Comparison of ENCODE assay signal across 8 cellular contexts in genomic region chr6:148440877-148441453, GRCh38.
A peak's percentile ranks its signal among the peaks of the same experiment; 100 is the strongest.
DNase-seq lines count a peak whose midpoint lies in the region; ATAC-seq, FAIRE-seq and TF ChIP-seq lines count a peak whose summit lies in the region.

No MANE protein-coding gene starts in this region.

- FAIRE-seq in kidney (lab: Jason Lieb, UNC): peak; percentile 66

- TF ChIP-seq CTCF in ascending aorta (IDR thresholded peaks at IDR 0.05) (no peak), kidney (IDR thresholded peaks at IDR 0.05; ENCODE audit: borderline replicate concordance, extremely low read depth, insufficient read depth) (no peak), upper lobe of right lung (IDR thresholded peaks at IDR 0.05) (no peak), GM13976 (IDR thresholded peaks at IDR 0.05; ENCODE audit: borderline replicate concordance, control extremely low read depth, extremely low read depth, insufficient read depth, missing control alignments) (no peak)

- peak overlapping the region in 1 of 2 donors; percentile 13 for H3K9ac ChIP-seq in kidney (ENCODE audit: low read length in 2 of 2)

- peak overlapping the region in 1 of 2 donors; percentile 24 for H3K4me3 ChIP-seq in ascending aorta
- H3K4me3 ChIP-seq in kidney (ENCODE audit: low read length in 2 of 2): no peak overlapping the region
- no peak overlapping the region for H3K4me3 ChIP-seq in upper lobe of right lung

- peak; percentile 2 to 55 for DNase-seq in NCI-H446 (lab: John Stamatoyannopoulos, UW)
- DNase-seq in NCI-H446 treated with DMSO at 0.1 percent for 48 hours (lab: John Stamatoyannopoulos, UW): no peak
- peak in 1 of 2 donors; percentile 85 for DNase-seq in ascending aorta (ENCODE audit: low spot score in 2 of 2)
- peak; percentile 86 for DNase-seq in kidney
- peak; percentile 78 for DNase-seq in upper lobe of right lung
- no peak for DNase-seq in GM13976 (ENCODE audit: low spot score)

- H3K36me3 ChIP-seq in ascending aorta: no peaks in the 10 kb centered on the region
- no peaks in the 10 kb centered on the region for H3K36me3 ChIP-seq in kidney (ENCODE audit: control insufficient read depth in 1 of 2, insufficient read depth in 2 of 2, low read length in 2 of 2)
- no peaks in the 10 kb centered on the region for H3K36me3 ChIP-seq in upper lobe of right lung

- H3K27ac ChIP-seq in ascending aorta (peak overlapping the region; percentile 81 to 83), kidney (ENCODE audit: low read depth in 2 of 2, low read length in 2 of 2) (peak overlapping the region; percentile 37 to 74), upper lobe of right lung (peak overlapping the region; percentile 84)

- H3K4me1 ChIP-seq in ascending aorta: peaks cover 12 to 38% of the 10 kb centered on the region in 2 donors
- peaks cover 5 to 15% of the 10 kb centered on the region in 2 donors for H3K4me1 ChIP-seq in kidney (ENCODE audit: control insufficient read depth in 1 of 2, insufficient read depth in 1 of 2, low read depth in 1 of 2, low read length in 2 of 2)
- peaks cover 40% of the 10 kb centered on the region for H3K4me1 ChIP-seq in upper lobe of right lung

- intact Hi-C loops in ascending aorta (cut with DNase I) (loop anchor here (5.0 kb wide), 1 partner anchor 34 kb away; no protein-coding TSS in a partner anchor), kidney (cut with DNase I) (no loop called here), upper lobe of right lung (cut with DNase I) (no loop called here)

- in situ Hi-C loops in GM13976 (cut with MboI; ENCODE audit: low sequenced_read_pairs, unreplicated experiment): no loop called here

- H3K9me3 ChIP-seq in ascending aorta (no peaks in the 10 kb centered on the region), kidney (ENCODE audit: control insufficient read depth in 1 of 2, low read length in 2 of 2) (no peaks in the 10 kb centered on the region), upper lobe of right lung (no peaks in the 10 kb centered on the region)

- H3K27me3 ChIP-seq in ascending aorta: no peaks in the 10 kb centered on the region
- H3K27me3 ChIP-seq in upper lobe of right lung: no peaks in the 10 kb centered on the region

- ATAC-seq in upper lobe of right lung (peak; percentile 91), GM19023 (IDR thresholded peaks at IDR 0.05; ENCODE audit: unreplicated experiment) (no peak), GM21786 (IDR thresholded peaks at IDR 0.05; ENCODE audit: unreplicated experiment) (no peak)

Comparison
In these comparisons a context has a peak if more than half of its experiments do, and no peak if none do; other contexts are left out.
1. DNase-seq: peak in NCI-H446 (2 of 2), kidney (single experiment) and upper lobe of right lung (single experiment); none in NCI-H446 treated with DMSO at 0.1 percent for 48 hours (single experiment) and GM13976 (single experiment).
2. Peak in every context shown above with its lines, with median percentiles within 50 percentile points of each other: H3K27ac ChIP-seq.